In genomic region chr7:43163885-43164284, GRCh38 we compare ENCODE assay signal across 27 cellular contexts. TPM values are rescaled to one million over a fixed set of nuclear protein-coding genes. Genes with fewer than 3 reads are reported as not detected.
"Had no signal": no experiment of that assay in that cellular context is flagged by ENCODE, and none has a peak within 500 bp of the region (broad histone marks: within the 10 kb centered on the region; RNA-seq: fewer than 3 reads in every experiment).

No MANE protein-coding gene starts in this region.

- H3K36me3 ChIP-seq: heart left ventricle, ovary, prostate gland, upper lobe of left lung, vagina had no signal

- H3K9me3 ChIP-seq: heart left ventricle, ovary, prostate gland, upper lobe of left lung, vagina had no signal

- H3K27ac ChIP-seq: coronary artery, heart left ventricle, ovary, prostate gland, skin epidermis, upper lobe of left lung, vagina had no signal

- H3K27me3 ChIP-seq: ovary, upper lobe of left lung, vagina had no signal

- ATAC-seq: activated CD8-positive, alpha-beta T cell treated with anti-CD3 and anti-CD28 coated beads for 36 hours; activated T-cell treated with anti-CD3 and anti-CD28 coated beads, Interleukin-2, amount 50 U/mL, for 4 hours; left colon; stimulated activated naive CD8-positive, alpha-beta T cell treated with anti-CD3 and anti-CD28 coated beads, Interleukin-15, Interleukin-2, amounts not matched to agents 100 U/mL and 50 U/mL, for 24 hours; WTC11 had no signal

- H3K4me1 ChIP-seq: prostate gland, upper lobe of left lung, vagina had no signal

- H3K4me3 ChIP-seq: coronary artery, heart left ventricle, ovary, prostate gland, skin epidermis, upper lobe of left lung, vagina had no signal

- DNase-seq: activated CD4-positive, alpha-beta T cell treated with anti-CD3 and anti-CD28 coated beads for 1 hour; activated CD4-positive, alpha-beta T cell treated with anti-CD3 and anti-CD28 coated beads, Interleukin-2, amount 10 ng/mL, durations not matched to agents 7 days and 5 days; activated CD8-positive, alpha-beta T cell treated with anti-CD3 and anti-CD28 coated beads for 36 hours; activated gamma-delta T cell treated with Interleukin-2 at 50 U/mL for 16 hours; activated naive CD4-positive, alpha-beta T cell treated with anti-CD3 and anti-CD28 coated beads, Interleukin-2, amount 50 U/mL, for 16 hours; activated T-cell treated with anti-CD3 and anti-CD28 coated beads, Interleukin-2, amount 50 U/mL, for 4 hours; heart left ventricle; immature natural killer cell; kidney; left colon; midbrain; naive thymus-derived CD4-positive, alpha-beta T cell; retina; stimulated activated CD4-positive, alpha-beta T cell treated with anti-CD3 and anti-CD28 coated beads, Interleukin-12 subunit alpha, Interleukin-12 subunit beta, amount 100 ng/mL, for 4 hours; stimulated activated CD4-positive, alpha-beta T cell treated with anti-CD3 and anti-CD28 coated beads, Interleukin-4, amount 100 ng/mL, for 1 hour; stimulated activated naive CD8-positive, alpha-beta T cell treated with anti-CD3 and anti-CD28 coated beads, Interleukin-15, Interleukin-2, amounts not matched to agents 100 U/mL and 50 U/mL, for 24 hours; T-helper 2 cell had no signal

RNA-seq across cellular contexts. Expression of gene HECW1, which starts 51.4 kb away (rescaled TPM):
- total RNA-seq: activated CD4-positive, alpha-beta T cell treated with anti-CD3 and anti-CD28 coated beads, Interleukin-2, amount 10 ng/mL, durations not matched to agents 7 days and 5 days; activated CD8-positive, alpha-beta T cell treated with anti-CD3 and anti-CD28 coated beads for 36 hours; activated T-cell treated with anti-CD3 and anti-CD28 coated beads, Interleukin-2, amount 50 U/mL, for 4 hours; activated T-helper 17 cell treated with anti-CD3 and anti-CD28 coated beads, Interleukin-2, amount 50 U/mL, for 72 hours; endothelial cell of umbilical vein; naive thymus-derived CD4-positive, alpha-beta T cell had no signal
- polyA plus RNA-seq: endothelial cell of umbilical vein; heart left ventricle; immature natural killer cell; liver; naive thymus-derived CD4-positive, alpha-beta T cell had no signal
